ENCODE assay signal across 21 cellular contexts in genomic region chr12:63795944-63796343, GRCh38. TPM values are rescaled to one million over a fixed set of nuclear protein-coding genes. Genes with fewer than 3 reads are reported as not detected.
DNase-seq lines count a peak whose midpoint lies in the region; ATAC-seq, FAIRE-seq and TF ChIP-seq lines count a peak whose summit lies in the region.
"Had no signal": no experiment of that assay in that cellular context is flagged by ENCODE, and none has a peak within 500 bp of the region (broad histone marks: within the 10 kb centered on the region; RNA-seq: fewer than 3 reads in every experiment).

No MANE protein-coding gene starts in this region.

- H3K36me3 ChIP-seq in HepG2 (replicated peaks in 1 of 2; ENCODE audit: control insufficient read depth in 1 of 2, insufficient read depth in 2 of 2, low read length in 2 of 2) (no peaks in the 10 kb centered on the region), mesendoderm (ENCODE audit: control insufficient read depth, insufficient read depth, low read length) (no peaks in the 10 kb centered on the region)
- no peaks in the 10 kb centered on the region for H3K36me3 ChIP-seq in CD8-positive, alpha-beta T cell (ENCODE audit: insufficient read depth, low read length)

- TF ChIP-seq CTCF in HepG2 (CRISPR knock-in tag; IDR thresholded peaks at IDR 0.05) = no peak
- no peak for TF ChIP-seq CTCF in CD8-positive, alpha-beta T cell (IDR thresholded peaks at IDR 0.05)

- no peak overlapping the region for H2AFZ ChIP-seq in HepG2 (ENCODE audit: low read length)

- H3K18ac ChIP-seq in mesendoderm (ENCODE audit: low read length) = no peak overlapping the region

- DNase-seq in activated CD4-positive, alpha-beta T cell treated with anti-CD3 and anti-CD28 coated beads, Interleukin-2, amount 10 ng/mL, durations not matched to agents 24 days and 14 days = peak; percentile 38
- DNase-seq in activated CD4-positive, alpha-beta T cell treated with anti-CD3 and anti-CD28 coated beads, Interleukin-2, amount 10 ng/mL, durations not matched to agents 7 days and 5 days = no peak
- no peak for DNase-seq in left ventricle myocardium superior
- DNase-seq in Right ventricle myocardium inferior (ENCODE audit: missing footprints) = no peak
- DNase-seq in HepG2 (ENCODE audit: low spot score) = no peak
- DNase-seq in mesendoderm = no peak
- DNase-seq in CD8-positive, alpha-beta T cell = no peak
- DNase-seq: 8988T; Calu3; CD4-positive, alpha-beta memory T cell; DND-41; EL; GOT3; H7; HFFc6; IMR-90 had no signal

- H2BK120ac ChIP-seq in mesendoderm (ENCODE audit: low read depth, low read length) = no peak overlapping the region

- no peak overlapping the region for H2BK5ac ChIP-seq in mesendoderm (ENCODE audit: low read length)

- H3K27me3 ChIP-seq in HepG2 (ENCODE audit: control insufficient read depth in 1 of 2, insufficient read depth in 2 of 2, low read length in 2 of 2) = no peaks in the 10 kb centered on the region
- H3K27me3 ChIP-seq in mesendoderm (ENCODE audit: insufficient read depth, low read length, poor library complexity) = no peaks in the 10 kb centered on the region
- H3K27me3 ChIP-seq in CD8-positive, alpha-beta T cell (ENCODE audit: insufficient read depth, low read length) = no peaks in the 10 kb centered on the region
- H3K27me3 ChIP-seq: BLaER1 had no signal

- H3K79me1 ChIP-seq in mesendoderm (ENCODE audit: low read length) = no peaks in the 10 kb centered on the region

- H3K9ac ChIP-seq in HepG2 (ENCODE audit: insufficient read depth, low read depth, low read length) (no peak overlapping the region), mesendoderm (ENCODE audit: low read length) (no peak overlapping the region)
- H3K9ac ChIP-seq: BLaER1 had no signal

- CTCF ChIA-PET in activated CD4-positive, alpha-beta T cell treated with anti-CD3 and anti-CD28 coated beads, Interleukin-2, amount 10 ng/mL, durations not matched to agents 7 days and 5 days (lab: Charles Lee) = no interaction called here
- CTCF ChIA-PET in HepG2 (lab: Yijun Ruan, JAX; ENCODE audit: low intra/inter-chr PET ratio, low total read pairs) = no interaction called here
- CTCF ChIA-PET in CD8-positive, alpha-beta T cell (lab: Charles Lee) = no interaction called here

- no peak overlapping the region for H3K56ac ChIP-seq in mesendoderm (ENCODE audit: low read length)

- no peaks in the 10 kb centered on the region for H3K27me3 Mint-ChIP-seq in activated CD4-positive, alpha-beta T cell treated with anti-CD3 and anti-CD28 coated beads, Interleukin-2, amount 10 ng/mL, durations not matched to agents 24 days and 14 days
- no peaks in the 10 kb centered on the region for H3K27me3 Mint-ChIP-seq in activated CD4-positive, alpha-beta T cell treated with anti-CD3 and anti-CD28 coated beads, Interleukin-2, amount 10 ng/mL, durations not matched to agents 7 days and 5 days
- no peaks in the 10 kb centered on the region for H3K27me3 Mint-ChIP-seq in CD8-positive, alpha-beta T cell (ENCODE audit: low read depth)
- H3K27me3 Mint-ChIP-seq: CD4-positive, alpha-beta memory T cell had no signal

- POLR2A ChIA-PET in activated CD4-positive, alpha-beta T cell treated with anti-CD3 and anti-CD28 coated beads, Interleukin-2, amount 10 ng/mL, durations not matched to agents 7 days and 5 days (lab: Charles Lee) = no interaction called here
- POLR2A ChIA-PET in HepG2 (lab: Yijun Ruan, JAX) = no interaction called here
- POLR2A ChIA-PET in CD8-positive, alpha-beta T cell (lab: Charles Lee) = no interaction called here

- FAIRE-seq in HepG2 (lab: Jason Lieb, UNC) = no peak

- no TSS peak for BruUV-seq in HepG2 (replicated peaks; lab: Mats Ljungman, UMichigan)

- no peak overlapping the region for H3K4me3 Mint-ChIP-seq in activated CD4-positive, alpha-beta T cell treated with anti-CD3 and anti-CD28 coated beads, Interleukin-2, amount 10 ng/mL, durations not matched to agents 24 days and 14 days
- H3K4me3 Mint-ChIP-seq in activated CD4-positive, alpha-beta T cell treated with anti-CD3 and anti-CD28 coated beads, Interleukin-2, amount 10 ng/mL, durations not matched to agents 7 days and 5 days = no peak overlapping the region
- no peak overlapping the region for H3K4me3 Mint-ChIP-seq in CD8-positive, alpha-beta T cell
- H3K4me3 Mint-ChIP-seq: CD14-positive monocyte; CD4-positive, alpha-beta memory T cell; HFFc6 had no signal

- peak overlapping the region; percentile 18 for H3K27ac Mint-ChIP-seq in activated CD4-positive, alpha-beta T cell treated with anti-CD3 and anti-CD28 coated beads, Interleukin-2, amount 10 ng/mL, durations not matched to agents 24 days and 14 days
- H3K27ac Mint-ChIP-seq in activated CD4-positive, alpha-beta T cell treated with anti-CD3 and anti-CD28 coated beads, Interleukin-2, amount 10 ng/mL, durations not matched to agents 7 days and 5 days = no peak overlapping the region
- H3K27ac Mint-ChIP-seq in CD8-positive, alpha-beta T cell = no peak overlapping the region
- H3K27ac Mint-ChIP-seq: CD14-positive monocyte; CD4-positive, alpha-beta memory T cell; HFFc6 had no signal

- H4K20me1 ChIP-seq in HepG2 (ENCODE audit: insufficient read depth, low read length) = no peaks in the 10 kb centered on the region
- H4K20me1 ChIP-seq: BLaER1 had no signal

- H3K27ac ChIP-seq in HepG2 (ENCODE audit: extremely low read length, insufficient read depth, low read length) = peak overlapping the region; percentile 52
- no peak overlapping the region for H3K27ac ChIP-seq in mesendoderm (ENCODE audit: low read depth, low read length)
- no peak overlapping the region for H3K27ac ChIP-seq in CD8-positive, alpha-beta T cell (ENCODE audit: low read depth, low read length)
- H3K27ac ChIP-seq: BLaER1, HL-60 had no signal

- peak; percentile 70 for ATAC-seq in left ventricle myocardium superior
- no peak for ATAC-seq in Right ventricle myocardium inferior
- peak; percentile 74 for ATAC-seq in HepG2
- no peak for ATAC-seq in GM21367 (IDR thresholded peaks at IDR 0.05; ENCODE audit: unreplicated experiment)
- no peak for ATAC-seq in CD8-positive, alpha-beta T cell
- ATAC-seq: HCT116 had no signal

- H3K36me3 Mint-ChIP-seq in activated CD4-positive, alpha-beta T cell treated with anti-CD3 and anti-CD28 coated beads, Interleukin-2, amount 10 ng/mL, durations not matched to agents 24 days and 14 days (ENCODE audit: low read depth) = peaks cover 8% of the 10 kb centered on the region
- H3K36me3 Mint-ChIP-seq in activated CD4-positive, alpha-beta T cell treated with anti-CD3 and anti-CD28 coated beads, Interleukin-2, amount 10 ng/mL, durations not matched to agents 7 days and 5 days (ENCODE audit: low read depth) = no peaks in the 10 kb centered on the region
- H3K36me3 Mint-ChIP-seq in CD8-positive, alpha-beta T cell = peaks cover 15% of the 10 kb centered on the region

- 0 out of 2 replicates have a peak overlapping the region, but pooled peaks have one; percentile 2 for H3K4me2 ChIP-seq in HepG2 (ENCODE audit: low read depth, low read length)
- H3K4me2 ChIP-seq in mesendoderm (ENCODE audit: low read length) = no peak overlapping the region
- H3K4me2 ChIP-seq: BLaER1 had no signal

- 65% methylated on average over 6 of the region's 6 CpGs for WGBS in HepG2 (ENCODE audit: low lambda C conversion rate)
- WGBS in mesendoderm (ENCODE audit: extremely low coverage, insufficient coverage, low lambda C conversion rate) = 100% methylated on average over 1 of the region's 6 CpGs

- H2BK15ac ChIP-seq in mesendoderm (replicated peaks; ENCODE audit: low read depth) = no peak overlapping the region

- no peaks in the 10 kb centered on the region for H3K79me2 ChIP-seq in HepG2 (ENCODE audit: insufficient read depth, low read length)
- H3K79me2 ChIP-seq in mesendoderm (ENCODE audit: control insufficient read depth, insufficient read depth, low read length) = no peaks in the 10 kb centered on the region

- intact Hi-C loops in activated CD4-positive, alpha-beta T cell treated with anti-CD3 and anti-CD28 coated beads, Interleukin-2, amount 10 ng/mL, durations not matched to agents 24 days and 14 days (cut with micrococcal nuclease) = no loop called here
- intact Hi-C loops in left ventricle myocardium superior (cut with micrococcal nuclease) = no loop called here
- intact Hi-C loops in Right ventricle myocardium inferior (cut with DNase I) = no loop called here
- intact Hi-C loops in HepG2 (cut with micrococcal nuclease; ENCODE audit: unreplicated experiment) = no loop called here
- intact Hi-C loops in CD8-positive, alpha-beta T cell (cut with DNase I, micrococcal nuclease) = no loop called here

- H3K23ac ChIP-seq in mesendoderm (ENCODE audit: low read length) = no peak overlapping the region

- no peak overlapping the region for H4K8ac ChIP-seq in mesendoderm (ENCODE audit: low read depth, low read length)

- no peaks in the 10 kb centered on the region for H3K9me3 ChIP-seq in HepG2 (ENCODE audit: low read length)
- no peaks in the 10 kb centered on the region for H3K9me3 ChIP-seq in CD8-positive, alpha-beta T cell (ENCODE audit: low read length)
- H3K9me3 ChIP-seq: BLaER1 had no signal

- TF ChIP-seq RAD21 in HepG2 (CRISPR knock-in tag; IDR thresholded peaks at IDR 0.05) = no peak

- TF ChIP-seq EP300 in HepG2 (IDR thresholded peaks at IDR 0.05; ENCODE audit: low read depth in 2 of 2, low read length in 2 of 2) (no peak), HepG2 (CRISPR knock-in tag; IDR thresholded peaks at IDR 0.05; ENCODE audit: borderline replicate concordance) (no peak)

- no peaks in the 10 kb centered on the region for H3K9me3 Mint-ChIP-seq in activated CD4-positive, alpha-beta T cell treated with anti-CD3 and anti-CD28 coated beads, Interleukin-2, amount 10 ng/mL, durations not matched to agents 24 days and 14 days
- no peaks in the 10 kb centered on the region for H3K9me3 Mint-ChIP-seq in activated CD4-positive, alpha-beta T cell treated with anti-CD3 and anti-CD28 coated beads, Interleukin-2, amount 10 ng/mL, durations not matched to agents 7 days and 5 days
- no peaks in the 10 kb centered on the region for H3K9me3 Mint-ChIP-seq in CD8-positive, alpha-beta T cell
- H3K9me3 Mint-ChIP-seq: CD14-positive monocyte; CD4-positive, alpha-beta memory T cell; HFFc6 had no signal

- H4K5ac ChIP-seq in mesendoderm (ENCODE audit: low read length) = no peak overlapping the region

- no peaks in the 10 kb centered on the region for H3K4me1 Mint-ChIP-seq in activated CD4-positive, alpha-beta T cell treated with anti-CD3 and anti-CD28 coated beads, Interleukin-2, amount 10 ng/mL, durations not matched to agents 24 days and 14 days
- no peaks in the 10 kb centered on the region for H3K4me1 Mint-ChIP-seq in activated CD4-positive, alpha-beta T cell treated with anti-CD3 and anti-CD28 coated beads, Interleukin-2, amount 10 ng/mL, durations not matched to agents 7 days and 5 days
- no peaks in the 10 kb centered on the region for H3K4me1 Mint-ChIP-seq in CD8-positive, alpha-beta T cell (ENCODE audit: low read depth)
- H3K4me1 Mint-ChIP-seq: CD14-positive monocyte; CD4-positive, alpha-beta memory T cell had no signal

- no peak for TF ChIP-seq POLR2A in HepG2 (IDR thresholded peaks at IDR 0.05; ENCODE audit: insufficient read depth in 1 of 2, low read depth in 2 of 2, low read length in 2 of 2)

- H3K4ac ChIP-seq in mesendoderm (ENCODE audit: low read depth, low read length) = no peak overlapping the region

- H2AK5ac ChIP-seq in mesendoderm (ENCODE audit: low read length) = no peak overlapping the region

- in situ Hi-C loops in HepG2 (cut with HindIII; ENCODE audit: extremely low pct_ligation_motif_present, low pct_unique_long_range_greater_than_20kb) = no loop called here

- H3K4me1 ChIP-seq in HepG2 (ENCODE audit: insufficient read depth, low read length) = peaks cover 22% of the 10 kb centered on the region
- H3K4me1 ChIP-seq in mesendoderm (ENCODE audit: control insufficient read depth, low read depth, low read length) = no peaks in the 10 kb centered on the region
- no peaks in the 10 kb centered on the region for H3K4me1 ChIP-seq in CD8-positive, alpha-beta T cell (ENCODE audit: insufficient read depth, low read length)
- H3K4me1 ChIP-seq: BLaER1 had no signal

- H3K4me3 ChIP-seq in HepG2 (replicated peaks in 1 of 3; ENCODE audit: insufficient read depth in 1 of 3, low read depth in 2 of 3, low read length in 3 of 3) = no peak overlapping the region
- no peak overlapping the region for H3K4me3 ChIP-seq in mesendoderm (ENCODE audit: low read length)
- H3K4me3 ChIP-seq in CD8-positive, alpha-beta T cell (ENCODE audit: low read depth, low read length) = no peak overlapping the region
- H3K4me3 ChIP-seq: BLaER1 had no signal

RNA-seq across cellular contexts. Expression of gene RXYLT1, which starts 16.2 kb away (rescaled TPM):
- 26.6 and 27.6 TPM in 2 replicates for total RNA-seq in activated CD4-positive, alpha-beta T cell treated with anti-CD3 and anti-CD28 coated beads, Interleukin-2, amount 10 ng/mL, durations not matched to agents 24 days and 14 days
- total RNA-seq in activated CD4-positive, alpha-beta T cell treated with anti-CD3 and anti-CD28 coated beads, Interleukin-2, amount 10 ng/mL, durations not matched to agents 7 days and 5 days = 10 to 100 TPM; 11.2 TPM
- total RNA-seq in left ventricle myocardium superior (15.5 TPM), Right ventricle myocardium inferior (13.9 TPM), HepG2 (2016; rRNA removed; fragmentation: Illumina TruSeq; extraction: Trizol) (11.4 and 15.5 TPM in 2 replicates)
- total RNA-seq in HepG2 (2016; cell fraction: cytosol; rRNA removed; fragmentation: Illumina TruSeq; extraction: Trizol; ENCODE audit: low read depth) = 13.8 and 15.4 TPM in 2 replicates
- 12.9 and 15.8 TPM in 2 replicates for total RNA-seq in HepG2 (2016; cell fraction: insoluble cytoplasmic fraction; rRNA removed; fragmentation: Illumina TruSeq; extraction: Trizol)
- total RNA-seq in HepG2 (2016; cell fraction: membrane; rRNA removed; fragmentation: Illumina TruSeq; extraction: Trizol) = 22.0 and 22.6 TPM in 2 replicates
- total RNA-seq in HepG2 (2016; cell fraction: nucleus; rRNA removed; fragmentation: Illumina TruSeq; extraction: Trizol) = 16.2 and 20.7 TPM in 2 replicates
- polyA plus RNA-seq in HepG2 (2011; rRNA removed) = 8.3 and 8.6 TPM in 2 replicates
- 4.1 and 6.9 TPM in 2 replicates for polyA plus RNA-seq in HepG2 (2011; cell fraction: cytosol; rRNA removed)
- 5.0 and 6.6 TPM in 2 replicates for polyA plus RNA-seq in HepG2 (2011; cell fraction: nucleus; rRNA removed)
- 9.5 and 11.2 TPM in 2 replicates for polyA plus RNA-seq in HepG2 (2012)
- 17.8 and 18.9 TPM in 2 replicates for polyA plus RNA-seq in HepG2 (2016; cell fraction: cytosol; fragmentation: Illumina TruSeq; extraction: Trizol; ENCODE audit: low read depth)
- 11.5 and 13.0 TPM in 2 replicates for polyA plus RNA-seq in HepG2 (2016; cell fraction: insoluble cytoplasmic fraction; fragmentation: Illumina TruSeq; extraction: Trizol; ENCODE audit: low read depth)
- polyA plus RNA-seq in HepG2 (2016; cell fraction: membrane; fragmentation: Illumina TruSeq; extraction: Trizol; ENCODE audit: low read depth) = 19.8 and 21.0 TPM in 2 replicates
- 19.2 and 20.3 TPM in 2 replicates for polyA plus RNA-seq in HepG2 (2016; cell fraction: nucleus; fragmentation: Illumina TruSeq; extraction: Trizol; ENCODE audit: insufficient read depth, low read depth)
- 5.4 and 10.6 TPM in 2 replicates for polyA minus RNA-seq in HepG2 (2011; rRNA and poly(A)+ RNA removed; ENCODE audit: low replicate concordance)
- 4.1 and 4.4 TPM in 2 replicates for polyA minus RNA-seq in HepG2 (2011; cell fraction: cytosol; rRNA and poly(A)+ RNA removed)
- polyA minus RNA-seq in HepG2 (2011; cell fraction: nucleus; rRNA and poly(A)+ RNA removed) = 14.2 and 18.2 TPM in 2 replicates
- 16.5 TPM for polyA plus RNA-seq in mesendoderm (2013, experiment 1 of 2)
- 16.3 TPM for polyA plus RNA-seq in mesendoderm (2013, experiment 2 of 2)
- 1 to 10 TPM; 5.5 to 5.8 TPM for total RNA-seq in CD8-positive, alpha-beta T cell

RNA-seq across cellular contexts. Expression of gene SRGAP1, which starts 48.6 kb away (rescaled TPM):
- total RNA-seq in activated CD4-positive, alpha-beta T cell treated with anti-CD3 and anti-CD28 coated beads, Interleukin-2, amount 10 ng/mL, durations not matched to agents 24 days and 14 days = 0.16 and 0.21 TPM in 2 replicates
- not detected for total RNA-seq in activated CD4-positive, alpha-beta T cell treated with anti-CD3 and anti-CD28 coated beads, Interleukin-2, amount 10 ng/mL, durations not matched to agents 7 days and 5 days
- total RNA-seq in left ventricle myocardium superior (2.6 TPM), Right ventricle myocardium inferior (2.2 TPM), HepG2 (2016; rRNA removed; fragmentation: Illumina TruSeq; extraction: Trizol) (1.6 and 1.8 TPM in 2 replicates)
- 1.1 and 1.8 TPM in 2 replicates for total RNA-seq in HepG2 (2016; cell fraction: cytosol; rRNA removed; fragmentation: Illumina TruSeq; extraction: Trizol; ENCODE audit: low read depth)
- total RNA-seq in HepG2 (2016; cell fraction: insoluble cytoplasmic fraction; rRNA removed; fragmentation: Illumina TruSeq; extraction: Trizol) = 1.2 and 2.0 TPM in 2 replicates
- 1.00 and 1.2 TPM in 2 replicates for total RNA-seq in HepG2 (2016; cell fraction: membrane; rRNA removed; fragmentation: Illumina TruSeq; extraction: Trizol)
- 4.3 and 5.0 TPM in 2 replicates for total RNA-seq in HepG2 (2016; cell fraction: nucleus; rRNA removed; fragmentation: Illumina TruSeq; extraction: Trizol)
- 3.1 and 3.4 TPM in 2 replicates for polyA plus RNA-seq in HepG2 (2011; rRNA removed)
- 1.2 and 1.7 TPM in 2 replicates for polyA plus RNA-seq in HepG2 (2011; cell fraction: cytosol; rRNA removed)
- polyA plus RNA-seq in HepG2 (2011; cell fraction: nucleus; rRNA removed) = 3.4 and 8.0 TPM in 2 replicates
- 0.42 and 0.83 TPM in 2 replicates for polyA plus RNA-seq in HepG2 (2012)
- polyA plus RNA-seq in HepG2 (2016; cell fraction: cytosol; fragmentation: Illumina TruSeq; extraction: Trizol; ENCODE audit: low read depth) = 0.07 and 0.18 TPM in 2 replicates
- polyA plus RNA-seq in HepG2 (2016; cell fraction: insoluble cytoplasmic fraction; fragmentation: Illumina TruSeq; extraction: Trizol; ENCODE audit: low read depth) = 1.2 and 1.5 TPM in 2 replicates
- polyA plus RNA-seq in HepG2 (2016; cell fraction: membrane; fragmentation: Illumina TruSeq; extraction: Trizol; ENCODE audit: low read depth) = 0.26 and 0.30 TPM in 2 replicates
- polyA plus RNA-seq in HepG2 (2016; cell fraction: nucleus; fragmentation: Illumina TruSeq; extraction: Trizol; ENCODE audit: insufficient read depth, low read depth) = 2.9 and 3.1 TPM in 2 replicates
- 10.5 and 17.4 TPM in 2 replicates for polyA minus RNA-seq in HepG2 (2011; rRNA and poly(A)+ RNA removed; ENCODE audit: low replicate concordance)
- polyA minus RNA-seq in HepG2 (2011; cell fraction: cytosol; rRNA and poly(A)+ RNA removed) = 4.3 and 4.9 TPM in 2 replicates
- polyA minus RNA-seq in HepG2 (2011; cell fraction: nucleus; rRNA and poly(A)+ RNA removed) = 24.1 and 26.9 TPM in 2 replicates
- polyA plus RNA-seq in mesendoderm (2013, experiment 1 of 2) = 4.4 TPM
- polyA plus RNA-seq in mesendoderm (2013, experiment 2 of 2) = 3.6 TPM
- under 1 TPM in 1 of 2 experiments, not detected in 1; 0.03 TPM for total RNA-seq in CD8-positive, alpha-beta T cell

Comparison
In these comparisons a context has a peak if more than half of its experiments do, and no peak if none do; other contexts are left out.
1. ATAC-seq: peak in left ventricle myocardium superior (single experiment) and HepG2 (single experiment); none in Right ventricle myocardium inferior (single experiment), GM21367 (single experiment) and CD8-positive, alpha-beta T cell (single experiment).